27 cellular contexts compared by ENCODE assay signal in the genomic region with DNA sequence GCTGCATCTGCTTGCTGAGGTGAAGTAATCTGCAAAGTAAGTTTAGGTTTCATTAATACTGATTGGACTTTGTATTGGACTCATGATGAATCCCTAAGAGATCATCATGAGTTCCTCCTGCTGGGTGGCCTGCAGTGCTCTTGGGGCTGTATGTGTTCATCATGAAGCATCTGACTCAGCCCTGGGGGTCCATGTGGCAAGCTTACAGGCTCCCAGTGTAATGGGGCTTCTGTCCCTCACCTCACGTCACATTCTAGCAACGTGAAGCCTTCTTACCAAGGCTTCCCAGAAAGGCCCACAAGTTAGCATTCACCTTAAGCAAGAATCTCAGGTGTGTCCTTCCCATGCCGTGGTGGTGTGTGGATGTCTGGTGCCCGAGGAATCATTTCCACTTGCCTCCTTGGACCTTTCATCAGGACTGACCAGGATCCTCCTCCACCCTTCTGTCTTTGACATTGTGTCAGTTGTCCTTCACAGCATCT. TPM values are rescaled to one million over a fixed set of nuclear protein-coding genes. Genes with fewer than 3 reads are reported as not detected.
DNase-seq lines count a peak whose midpoint lies in the region; ATAC-seq, FAIRE-seq and TF ChIP-seq lines count a peak whose summit lies in the region.
"Had no signal": no experiment of that assay in that cellular context is flagged by ENCODE, and none has a peak within 500 bp of the region (broad histone marks: within the 10 kb centered on the region; RNA-seq: fewer than 3 reads in every experiment).

No MANE protein-coding gene starts in this region.

- CTCF ChIA-PET in WTC11 (lab: Charles Lee), result interaction anchor here (1.3 kb wide), 1 partner anchor 55 kb away, joined by 5 read pairs; no protein-coding TSS in a partner anchor

- DNase-seq in cardiac septum (ENCODE audit: low spot score) (peak; percentile 31), right cardiac atrium (no peak), WTC11 (ENCODE audit: low spot score) (no peak), hepatocyte (ENCODE audit: low spot score) (no peak), small intestine (peak; percentile 61), NCI-H1092 (lab: John Stamatoyannopoulos, UW) (no peak), GM19240 (ENCODE audit: insufficient read length, low spot score) (no peak), urothelium cell line (ENCODE audit: low spot score) (no peak)
- DNase-seq: activated CD4-positive, alpha-beta memory T cell treated with anti-CD3 and anti-CD28 coated beads, Interleukin-2, amount 10 ng/mL, durations not matched to agents 7 days and 5 days; activated naive CD8-positive, alpha-beta T cell treated with anti-CD3 and anti-CD28 coated beads, Interleukin-2, amount 10 ng/mL, durations not matched to agents 7 days and 5 days; cortex of kidney; effector memory CD4-positive, alpha-beta T cell; erythroblast; H7; islet precursor cell; Kasumi-1; left ventricle myocardium inferior; naive B cell; NCI-H146; NCI-H345; SK-N-SH; stimulated activated naive CD4-positive, alpha-beta T cell treated with Interleukin-2 at 50 U/mL for 16 hours; T-helper 2 cell had no signal

- FAIRE-seq in small intestine (lab: Jason Lieb, UNC), result no peak
- FAIRE-seq in urothelium cell line (lab: Jason Lieb, UNC), result no peak

- H3K79me2 ChIP-seq in hepatocyte, result peaks cover 98% of the 10 kb centered on the region

- no peak for TF ChIP-seq CTCF in WTC11 (IDR thresholded peaks at IDR 0.05)
- no peak for TF ChIP-seq CTCF in hepatocyte (IDR thresholded peaks at IDR 0.05; ENCODE audit: poor library complexity)

- ATAC-seq in right cardiac atrium (no peak), WTC11 (no peak)
- ATAC-seq: Right ventricle myocardium inferior had no signal

- POLR2A ChIA-PET in WTC11 (lab: Charles Lee), result no interaction called here

- H3K36me3 ChIP-seq in hepatocyte (replicated peaks; ENCODE audit: insufficient read depth, low read depth) (no peaks in the 10 kb centered on the region), small intestine (ENCODE audit: control insufficient read depth in 2 of 2, insufficient read depth in 2 of 2, low read length in 2 of 2) (peaks cover 0 to 2% of the 10 kb centered on the region in 2 donors)

- H3K27me3 Mint-ChIP-seq in WTC11 (ENCODE audit: low read depth), result no peaks in the 10 kb centered on the region
- H3K27me3 Mint-ChIP-seq: activated CD4-positive, alpha-beta memory T cell treated with anti-CD3 and anti-CD28 coated beads, Interleukin-2, amount 10 ng/mL, durations not matched to agents 7 days and 5 days; activated naive CD8-positive, alpha-beta T cell treated with anti-CD3 and anti-CD28 coated beads, Interleukin-2, amount 10 ng/mL, durations not matched to agents 7 days and 5 days; naive B cell had no signal

- no peaks in the 10 kb centered on the region for H3K9me3 ChIP-seq in right cardiac atrium (ENCODE audit: control insufficient read depth, low read length)
- H3K9me3 ChIP-seq in hepatocyte (ENCODE audit: low read depth), result no peaks in the 10 kb centered on the region
- no peaks in the 10 kb centered on the region for H3K9me3 ChIP-seq in small intestine (ENCODE audit: control insufficient read depth, low read depth)
- H3K9me3 ChIP-seq: left ventricle myocardium inferior, SK-N-SH, vagina had no signal

- no peak overlapping the region for H3K4me3 Mint-ChIP-seq in WTC11
- H3K4me3 Mint-ChIP-seq: activated CD4-positive, alpha-beta memory T cell treated with anti-CD3 and anti-CD28 coated beads, Interleukin-2, amount 10 ng/mL, durations not matched to agents 7 days and 5 days; activated naive CD8-positive, alpha-beta T cell treated with anti-CD3 and anti-CD28 coated beads, Interleukin-2, amount 10 ng/mL, durations not matched to agents 7 days and 5 days; naive B cell had no signal

- H3K27me3 ChIP-seq in right cardiac atrium (ENCODE audit: control insufficient read depth, insufficient read depth) (no peaks in the 10 kb centered on the region), hepatocyte (no peaks in the 10 kb centered on the region), small intestine (ENCODE audit: control insufficient read depth in 2 of 2, insufficient read depth in 2 of 2, low read length in 2 of 2) (no peaks in the 10 kb centered on the region)
- H3K27me3 ChIP-seq: vagina had no signal

- H3K27ac Mint-ChIP-seq in WTC11, result peak overlapping the region; percentile 21; the same call in 1 of the 2 replicates
- H3K27ac Mint-ChIP-seq: activated CD4-positive, alpha-beta memory T cell treated with anti-CD3 and anti-CD28 coated beads, Interleukin-2, amount 10 ng/mL, durations not matched to agents 7 days and 5 days; activated naive CD8-positive, alpha-beta T cell treated with anti-CD3 and anti-CD28 coated beads, Interleukin-2, amount 10 ng/mL, durations not matched to agents 7 days and 5 days had no signal

- H3K27ac ChIP-seq in right cardiac atrium (ENCODE audit: low read length) (no peak overlapping the region), hepatocyte (peak overlapping the region; percentile 36), small intestine (ENCODE audit: low read depth in 1 of 2, low read length in 1 of 2) (no peak overlapping the region)
- H3K27ac ChIP-seq: C4-2B, left ventricle myocardium inferior, vagina had no signal

- no peaks in the 10 kb centered on the region for H3K9me3 Mint-ChIP-seq in WTC11
- H3K9me3 Mint-ChIP-seq: activated CD4-positive, alpha-beta memory T cell treated with anti-CD3 and anti-CD28 coated beads, Interleukin-2, amount 10 ng/mL, durations not matched to agents 7 days and 5 days; activated naive CD8-positive, alpha-beta T cell treated with anti-CD3 and anti-CD28 coated beads, Interleukin-2, amount 10 ng/mL, durations not matched to agents 7 days and 5 days; naive B cell had no signal

- no peaks in the 10 kb centered on the region for H3K9me2 ChIP-seq in hepatocyte (replicated peaks; ENCODE audit: insufficient read depth)
- H3K9me2 ChIP-seq: SK-N-SH had no signal

- H3K36me3 Mint-ChIP-seq in WTC11, result peaks cover 25% of the 10 kb centered on the region

- H4K20me1 ChIP-seq in hepatocyte (ENCODE audit: insufficient read depth, poor library complexity, severe bottlenecking), result peaks cover 97% of the 10 kb centered on the region

- WGBS in right cardiac atrium, result 80% methylated on average over 4 of the region's 4 CpGs
- WGBS in hepatocyte (ENCODE audit: low lambda C conversion rate, missing lambda C conversion rate), result 93% methylated on average over 4 of the region's 4 CpGs
- 61 to 82% (median 67%) methylated on average over 4 of the region's 4 CpGs for WGBS in small intestine, 3 donors

- peaks cover 46% of the 10 kb centered on the region for H3K4me1 Mint-ChIP-seq in WTC11

- intact Hi-C loops in cardiac septum (cut with DNase I) (no loop called here), right cardiac atrium (cut with DNase I) (no loop called here)

- no peak overlapping the region for H2AFZ ChIP-seq in hepatocyte

- no peak overlapping the region for H3K4me3 ChIP-seq in right cardiac atrium (ENCODE audit: low read length)
- H3K4me3 ChIP-seq in hepatocyte, result no peak overlapping the region
- no peak overlapping the region for H3K4me3 ChIP-seq in small intestine (ENCODE audit: low read depth in 1 of 2, low read length in 2 of 2)
- H3K4me3 ChIP-seq: left ventricle myocardium inferior, skin epidermis, vagina had no signal

- H3K4me1 ChIP-seq in right cardiac atrium (ENCODE audit: control insufficient read depth, insufficient read depth, low read length) (peaks cover 11% of the 10 kb centered on the region), hepatocyte (ENCODE audit: insufficient read depth) (peaks cover 18% of the 10 kb centered on the region), small intestine (ENCODE audit: control insufficient read depth in 2 of 2, insufficient read depth in 1 of 2, low read depth in 1 of 2, low read length in 1 of 2) (peaks cover 11 to 15% of the 10 kb centered on the region in 2 donors)

- H3K4me2 ChIP-seq in hepatocyte, result no peak overlapping the region
- H3K4me2 ChIP-seq: SK-N-SH had no signal

TF ChIP-seq in WTC11, 78 proteins besides CTCF, POLR2A, EP300 and RAD21 (continues in another document):
- no peak for TF ChIP-seq RELA (CRISPR knock-in tag; IDR thresholded peaks at IDR 0.05; ENCODE audit: borderline replicate concordance)
- no peak for TF ChIP-seq ZNF396 (CRISPR knock-in tag; IDR thresholded peaks at IDR 0.05; ENCODE audit: borderline replicate concordance)
- no peak for TF ChIP-seq NFYB (CRISPR knock-in tag; conservative IDR thresholded peaks at IDR 0.05; ENCODE audit: low read depth)
- TF ChIP-seq OVOL2 (CRISPR knock-in tag; IDR thresholded peaks at IDR 0.05; ENCODE audit: borderline replicate concordance), result no peak
- TF ChIP-seq PREB (CRISPR knock-in tag; IDR thresholded peaks at IDR 0.05; ENCODE audit: borderline replicate concordance), result no peak

RNA-seq across cellular contexts. Expression of gene CRKL, which starts 23.7 kb away (rescaled TPM):
- total RNA-seq in cardiac septum, result 55.5 TPM
- 10 to 100 TPM; 50.5 to 53.7 (median 52.0) TPM for total RNA-seq in right cardiac atrium
- polyA plus RNA-seq in right cardiac atrium, result 20.8 TPM
- 113 to 115 TPM (median 114 TPM) in 3 replicates for total RNA-seq in WTC11 (2021)
- 46.5 and 49.2 TPM in 2 replicates for total RNA-seq in hepatocyte
- polyA plus RNA-seq in hepatocyte, result 30.7 and 31.8 TPM in 2 replicates
- polyA plus RNA-seq in small intestine, result 10 to 100 TPM; 18.6 to 24.2 (median 19.9) TPM

RNA-seq across cellular contexts. Expression of gene AIFM3, which starts 26.1 kb away (rescaled TPM):
- total RNA-seq in cardiac septum, result 0.54 TPM
- total RNA-seq in right cardiac atrium, result 1 to 10 TPM; 1.0 to 2.1 (median 1.4) TPM
- 1.4 TPM for polyA plus RNA-seq in right cardiac atrium
- total RNA-seq in WTC11 (2021), result 2.6 to 3.4 TPM (median 2.8 TPM) in 3 replicates
- total RNA-seq in hepatocyte, result 1.3 and 3.1 TPM in 2 replicates
- 1.7 and 2.1 TPM in 2 replicates for polyA plus RNA-seq in hepatocyte
- 1 to 10 TPM; 5.1 to 9.4 (median 6.8) TPM for polyA plus RNA-seq in small intestine
- total RNA-seq: vagina had no signal

RNA-seq across cellular contexts. Expression of gene LZTR1, which starts 41.2 kb away (rescaled TPM):
- total RNA-seq in cardiac septum (33.0 TPM), right cardiac atrium (10 to 100 TPM; 28.3 to 33.2 (median 31.1) TPM), WTC11 (2021) (38.3 to 44.5 TPM (median 40.1 TPM) in 3 replicates), hepatocyte (28.1 and 41.3 TPM in 2 replicates)
- polyA plus RNA-seq in right cardiac atrium (20.4 TPM), hepatocyte (50.4 and 65.4 TPM in 2 replicates), small intestine (10 to 100 TPM; 22.7 to 38.0 (median 26.8) TPM)

Comparison
In these comparisons a context has a peak if more than half of its experiments do, and no peak if none do; other contexts are left out.
1. DNase-seq: peak in cardiac septum (single experiment) and small intestine (single experiment); none in right cardiac atrium (0 of 3), WTC11 (single experiment), hepatocyte (single experiment), NCI-H1092 (single experiment), GM19240 (single experiment) and urothelium cell line (single experiment).